In the genomic region with DNA sequence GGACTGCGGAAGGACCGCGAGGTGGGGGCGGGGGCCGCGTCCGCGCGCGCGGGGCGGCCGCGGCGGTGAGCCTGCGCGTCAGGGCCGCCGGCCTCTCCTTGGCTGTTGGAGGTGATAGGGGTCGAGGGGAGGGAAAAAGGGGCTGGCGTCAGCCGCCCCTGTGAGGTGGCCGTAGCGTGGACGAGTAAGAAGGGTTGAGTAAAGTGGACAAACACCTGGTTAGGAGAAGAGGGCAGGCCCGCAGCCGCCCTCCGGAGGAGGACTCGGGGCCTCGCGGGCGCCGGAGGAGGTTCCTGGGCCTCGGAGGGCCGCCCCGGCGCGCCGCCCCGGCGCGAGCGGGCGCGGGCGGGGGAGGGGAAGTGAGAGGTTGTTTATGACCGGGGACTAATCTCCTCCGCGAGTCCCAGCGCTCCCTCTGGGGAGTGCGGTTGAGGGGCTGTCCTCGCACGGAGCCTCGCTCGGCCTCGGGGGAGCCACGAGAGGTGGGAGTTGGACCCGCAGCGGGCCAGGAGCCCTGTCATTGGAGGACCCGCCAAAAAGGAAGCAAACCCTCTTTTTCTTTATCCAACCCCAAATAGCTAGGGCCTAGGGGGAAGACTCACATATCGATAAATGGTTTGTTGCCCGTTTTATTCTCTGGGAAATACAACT, we compare ENCODE assay signal across 1 cellular context.
TF ChIP-seq lines count a peak whose summit lies in the region.

No MANE protein-coding gene starts in this region.

TF ChIP-seq in liver, 16 proteins besides CTCF, POLR2A, EP300 and RAD21 (continued from another document):
- peak in 1 of 2 donors; percentile 9 for TF ChIP-seq JUND (IDR thresholded peaks at IDR 0.05)
- peak in 1 of 2 donors; percentile 11 for TF ChIP-seq GABPA (IDR thresholded peaks at IDR 0.05 in 1 of 2, conservative IDR thresholded peaks at IDR 0.05 in 1 of 2)
TF ChIP-seq in liver: peak in this region for 4.
